26 cellular contexts compared by ENCODE assay signal in the genomic region with DNA sequence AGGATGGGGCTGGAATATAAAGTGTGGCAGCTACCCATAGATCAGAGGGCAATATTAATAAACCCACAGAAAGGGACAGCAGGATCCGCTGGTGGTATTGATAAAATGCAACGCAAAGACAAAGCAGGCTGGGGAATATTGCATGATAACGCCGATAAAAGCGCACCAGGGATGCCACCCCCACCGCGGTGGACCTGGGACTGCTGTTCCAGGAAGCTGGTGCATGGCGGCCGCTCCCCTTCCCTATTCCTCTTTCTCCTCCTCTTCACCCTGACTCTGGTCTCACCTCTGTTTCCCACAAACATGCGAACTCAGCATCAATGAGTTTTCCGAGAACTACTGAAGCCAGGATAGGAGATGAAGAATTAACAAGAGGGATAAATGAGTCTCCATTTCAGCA. TPM values are rescaled to one million over a fixed set of nuclear protein-coding genes. Genes with fewer than 3 reads are reported as not detected.
DNase-seq lines count a peak whose midpoint lies in the region; ATAC-seq and TF ChIP-seq lines count a peak whose summit lies in the region.
"Had no signal": no experiment of that assay in that cellular context is flagged by ENCODE, and none has a peak within 500 bp of the region (broad histone marks: within the 10 kb centered on the region; RNA-seq: fewer than 3 reads in every experiment).

No MANE protein-coding gene starts in this region.

- no peak overlapping the region for H3K4me3 ChIP-seq in coronary artery
- H3K4me3 ChIP-seq: BLaER1, GM12878 had no signal

- no peak for TF ChIP-seq CTCF in coronary artery (IDR thresholded peaks at IDR 0.05)

- DNase-seq in cardiac septum (ENCODE audit: low spot score) = peak; percentile 49
- no peak for DNase-seq in left cardiac atrium
- peak; percentile 45 for DNase-seq in coronary artery (ENCODE audit: low spot score)
- DNase-seq in islet precursor cell = peak; percentile 27
- no peak for DNase-seq in stimulated activated CD4-positive, alpha-beta T cell treated with anti-CD3 and anti-CD28 coated beads, Interleukin-12 subunit alpha, Interleukin-12 subunit beta, amount 100 ng/mL, for 4 hours
- DNase-seq in posterior vena cava (ENCODE audit: low spot score) = no peak
- DNase-seq: 8988T; ACHN; BE2C; C1 segment of cervical spinal cord; CD4-positive, alpha-beta memory T cell; CD4-positive, CD25-positive, alpha-beta regulatory T cell; CD8-positive, alpha-beta memory T cell; COR-L47; DMS 273 treated with DMSO at 0.1 percent for 48 hours; DMS153; DMS53; DMS79; DND-41; EL; GDM1 had no signal

- ATAC-seq in left cardiac atrium = no peak
- ATAC-seq: GM12878 had no signal

- intact Hi-C loops in cardiac septum (cut with DNase I) = no loop called here
- intact Hi-C loops in left cardiac atrium (cut with DNase I) = no loop called here
- intact Hi-C loops in posterior vena cava (cut with DNase I) = no loop called here

- no peak overlapping the region for H3K27ac ChIP-seq in coronary artery
- H3K27ac ChIP-seq: BLaER1 had no signal

RNA-seq across cellular contexts. Expression of a gene that starts 20.2 kb away (rescaled TPM):
- not detected for total RNA-seq in cardiac septum
- total RNA-seq in left cardiac atrium = not detected
- not detected for total RNA-seq in posterior vena cava
- total RNA-seq: A673; CD4-positive, alpha-beta memory T cell; CD4-positive, CD25-positive, alpha-beta regulatory T cell; CD8-positive, alpha-beta memory T cell; Daoy; G401; GM12878 had no signal

Comparison
In these comparisons a context has a peak if more than half of its experiments do, and no peak if none do; other contexts are left out.
1. DNase-seq: peak in cardiac septum (single experiment), coronary artery (single experiment) and islet precursor cell (single experiment); none in left cardiac atrium (single experiment), stimulated activated CD4-positive, alpha-beta T cell treated with anti-CD3 and anti-CD28 coated beads, Interleukin-12 subunit alpha, Interleukin-12 subunit beta, amount 100 ng/mL, for 4 hours (single experiment) and posterior vena cava (single experiment).